ENCODE assay signal across 11 cellular contexts in the genomic region with DNA sequence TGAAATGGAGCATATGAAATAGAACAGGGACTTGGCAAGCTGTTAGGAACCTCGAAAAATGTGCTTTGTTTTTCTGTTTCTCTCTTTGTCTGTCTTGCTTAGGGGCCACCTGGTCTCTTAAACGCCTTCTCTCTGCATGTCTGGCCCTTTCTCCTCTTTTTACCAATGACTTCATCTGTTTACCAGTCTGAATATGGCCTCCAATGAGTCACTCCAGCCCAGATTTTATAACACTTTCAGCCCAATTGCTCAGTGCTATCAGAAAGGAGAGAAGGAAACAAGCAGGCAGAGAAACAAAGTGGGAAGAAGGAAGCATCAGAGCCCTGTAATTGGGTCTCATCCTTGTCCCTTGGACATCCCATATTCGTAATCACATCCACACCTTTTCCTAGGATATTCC.
DNase-seq lines count a peak whose midpoint lies in the region; ATAC-seq and TF ChIP-seq lines count a peak whose summit lies in the region.
"Had no signal": no experiment of that assay in that cellular context is flagged by ENCODE, and none has a peak within 500 bp of the region (broad histone marks: within the 10 kb centered on the region; RNA-seq: fewer than 3 reads in every experiment).

No MANE protein-coding gene starts in this region.

- DNase-seq in IMR-90 = peak; percentile 47
- DNase-seq in SW480 (ENCODE audit: low spot score) = peak; percentile 19
- DNase-seq in left ventricle myocardium inferior = no peak
- DNase-seq in foreskin melanocyte = no peak
- DNase-seq in lower leg skin (ENCODE audit: low spot score in 2 of 2) = no peak
- DNase-seq in 8988T = no peak
- no peak for DNase-seq in T-helper 1 cell
- DNase-seq: activated CD4-positive, alpha-beta T cell treated with anti-CD3 and anti-CD28 coated beads for 48 hours; effector memory CD4-positive, alpha-beta T cell had no signal

- H4K20me1 ChIP-seq in IMR-90 (ENCODE audit: insufficient read depth, low read length) = no peaks in the 10 kb centered on the region

- TF ChIP-seq POLR2A in IMR-90 (IDR thresholded peaks at IDR 0.05; ENCODE audit: low read depth, low read length) = no peak
- TF ChIP-seq POLR2A in lower leg skin (IDR thresholded peaks at IDR 0.05) = no peak

- no peak overlapping the region for H3K27ac ChIP-seq in IMR-90 (ENCODE audit: insufficient read depth, low read length)
- H3K27ac ChIP-seq in left ventricle myocardium inferior (replicated peaks) = peak overlapping the region; percentile 36
- H3K27ac ChIP-seq in subcutaneous abdominal adipose tissue (ENCODE audit: low read depth, low read length) = peak overlapping the region; percentile 34
- H3K27ac ChIP-seq: neural progenitor cell had no signal

- no peak overlapping the region for H3K9ac ChIP-seq in IMR-90 (ENCODE audit: low read depth, low read length)
- peak overlapping the region in 1 of 5 donors; percentile 2 for H3K9ac ChIP-seq in subcutaneous abdominal adipose tissue (ENCODE audit: low read length in 5 of 5)
- H3K9ac ChIP-seq: neural progenitor cell had no signal

- no peak overlapping the region for H3K14ac ChIP-seq in IMR-90 (replicated peaks; ENCODE audit: low read depth, low read length)

- H3K9me3 ChIP-seq in IMR-90 (ENCODE audit: control insufficient read depth, insufficient read depth, low read length) (no peaks in the 10 kb centered on the region), left ventricle myocardium inferior (replicated peaks) (no peaks in the 10 kb centered on the region), subcutaneous abdominal adipose tissue (ENCODE audit: control insufficient read depth in 5 of 5, low read length in 5 of 5) (no peaks in the 10 kb centered on the region)

- intact Hi-C loops in IMR-90 (cut with micrococcal nuclease) = no loop called here
- intact Hi-C loops in left ventricle myocardium inferior (cut with micrococcal nuclease) = no loop called here
- intact Hi-C loops in lower leg skin (cut with DNase I; ENCODE audit: low total_unique reads) = loop anchor here (1.0 kb wide), 1 partner anchor 46 kb away; no protein-coding TSS in a partner anchor

- no peak overlapping the region for H2AK5ac ChIP-seq in IMR-90 (ENCODE audit: low read depth, low read length)

- no peak overlapping the region for H3K4ac ChIP-seq in IMR-90 (ENCODE audit: low read depth, low read length)

- H3K4me1 ChIP-seq in IMR-90 (ENCODE audit: control insufficient read depth, insufficient read depth, low read length) (no peaks in the 10 kb centered on the region), left ventricle myocardium inferior (no peaks in the 10 kb centered on the region), subcutaneous abdominal adipose tissue (ENCODE audit: control insufficient read depth in 5 of 5, insufficient read depth in 5 of 5, low read length in 5 of 5) (peaks cover 0 to 29% (median 9%) of the 10 kb centered on the region in 5 donors)

- no peak for TF ChIP-seq RAD21 in IMR-90 (IDR thresholded peaks at IDR 0.05; ENCODE audit: low read length)

- no peak overlapping the region for H3K18ac ChIP-seq in IMR-90 (ENCODE audit: low read depth, low read length)

- no peak overlapping the region for H4K5ac ChIP-seq in IMR-90 (ENCODE audit: low read depth, low read length)

- no peak overlapping the region for H3K23ac ChIP-seq in IMR-90 (ENCODE audit: low read depth, low read length)

- H3K56ac ChIP-seq in IMR-90 (ENCODE audit: extremely low read depth, insufficient read depth, low read length) = no peak overlapping the region

- no peak overlapping the region for H4K91ac ChIP-seq in IMR-90 (ENCODE audit: insufficient read depth, low read depth, low read length)

- H3K4me3 ChIP-seq in IMR-90 (ENCODE audit: insufficient read depth, low read depth, low read length) = no peak overlapping the region
- H3K4me3 ChIP-seq in left ventricle myocardium inferior = no peak overlapping the region
- H3K4me3 ChIP-seq in subcutaneous abdominal adipose tissue (ENCODE audit: low read depth in 1 of 5, low read length in 5 of 5) = no peak overlapping the region
- no peak overlapping the region for H3K4me3 ChIP-seq in lower leg skin (ENCODE audit: low read depth, poor library complexity, severe bottlenecking)
- H3K4me3 ChIP-seq: neural progenitor cell had no signal

- no peak overlapping the region for H2BK15ac ChIP-seq in IMR-90 (ENCODE audit: low read depth, low read length)

- CTCF ChIA-PET in IMR-90 (lab: Yijun Ruan, JAX) = no interaction called here

- POLR2A ChIA-PET in IMR-90 (lab: Charles Lee; ENCODE audit: unreplicated experiment) = no interaction called here

- no peak overlapping the region for H2BK120ac ChIP-seq in IMR-90 (ENCODE audit: low read depth, low read length)

- dilution Hi-C loops in IMR-90 (cut with HindIII; ENCODE audit: low sequenced_read_pairs, unreplicated experiment) = no loop called here

- in situ Hi-C loops in IMR-90 (cut with MboI; ENCODE audit: low sequenced_read_pairs) = no loop called here

- H3K4me2 ChIP-seq in IMR-90 (ENCODE audit: low read depth, low read length) = 0 out of 2 replicates have a peak overlapping the region, but pooled peaks have one; percentile 45
- H3K4me2 ChIP-seq: neural progenitor cell had no signal

- H2BK5ac ChIP-seq in IMR-90 (ENCODE audit: low read depth, low read length, poor library complexity, severe bottlenecking) = no peak overlapping the region

- no peak overlapping the region for H2AFZ ChIP-seq in IMR-90 (replicated peaks; ENCODE audit: low read length, poor library complexity)
- H2AFZ ChIP-seq: neural progenitor cell had no signal

- H3K36me3 ChIP-seq in IMR-90 (ENCODE audit: control insufficient read depth, insufficient read depth, low read length) = no peaks in the 10 kb centered on the region
- no peaks in the 10 kb centered on the region for H3K36me3 ChIP-seq in left ventricle myocardium inferior
- no peaks in the 10 kb centered on the region for H3K36me3 ChIP-seq in subcutaneous abdominal adipose tissue (ENCODE audit: control insufficient read depth in 5 of 5, insufficient read depth in 5 of 5, low read length in 5 of 5)
- H3K36me3 ChIP-seq: neural progenitor cell had no signal

- peak; percentile 56 for ATAC-seq in IMR-90 (ENCODE audit: low read depth)

- no peaks in the 10 kb centered on the region; the same call in 1 of the 2 replicates for H3K27me3 ChIP-seq in IMR-90 (ENCODE audit: control insufficient read depth, insufficient read depth, low read length)
- H3K27me3 ChIP-seq in left ventricle myocardium inferior (ENCODE audit: low read depth) = no peaks in the 10 kb centered on the region
- H3K27me3 ChIP-seq in subcutaneous abdominal adipose tissue (ENCODE audit: control insufficient read depth in 5 of 5, insufficient read depth in 4 of 5, low read length in 5 of 5) = no peaks in the 10 kb centered on the region
- H3K27me3 ChIP-seq: neural progenitor cell had no signal

- no peak for TF ChIP-seq CTCF in IMR-90 (conservative IDR thresholded peaks at IDR 0.05; ENCODE audit: low read depth, low read length)
- TF ChIP-seq CTCF in left ventricle myocardium inferior (IDR thresholded peaks at IDR 0.05; ENCODE audit: borderline replicate concordance) = no peak
- no peak for TF ChIP-seq CTCF in lower leg skin (IDR thresholded peaks at IDR 0.05)

- H3K9me1 ChIP-seq in IMR-90 (ENCODE audit: insufficient read depth, low read length) = no peaks in the 10 kb centered on the region

- H2BK20ac ChIP-seq in IMR-90 (ENCODE audit: low read depth, low read length) = no peak overlapping the region

- H4K8ac ChIP-seq in IMR-90 (ENCODE audit: low read depth in 2 of 2, low read length in 2 of 2) = no peak overlapping the region

- no peaks in the 10 kb centered on the region for H3K79me1 ChIP-seq in IMR-90 (ENCODE audit: low read depth in 1 of 2, low read length in 2 of 2)

- WGBS in IMR-90 (ENCODE audit: extremely low coverage in 2 of 2, insufficient read length in 1 of 2), 2 experiments = 0% methylated on average over 1 of the region's 3 CpGs; no CpG with 5 or more reads in 1 of the 2 experiments
- 23 to 42% methylated on average over 3 of the region's 3 CpGs for WGBS in lower leg skin, 2 donors

- no peak overlapping the region for H2AK9ac ChIP-seq in IMR-90 (replicated peaks; ENCODE audit: low read depth, low read length, poor library complexity)

- no TSS peak for BruUV-seq in IMR-90 (replicated peaks; lab: Mats Ljungman, UMichigan)

TF ChIP-seq in IMR-90, 13 proteins besides CTCF, POLR2A, EP300 and RAD21:
- TF ChIP-seq BHLHE40 (IDR thresholded peaks at IDR 0.05; ENCODE audit: low read depth, low read length) (no peak), FOS (IDR thresholded peaks at IDR 0.05; ENCODE audit: low read depth, low read length) (peak; percentile 39; the same call in 1 of the 2 replicates)

Comparison
In these comparisons a context has a peak if more than half of its experiments do, and no peak if none do; other contexts are left out.
1. DNase-seq: peak in IMR-90 (single experiment) and SW480 (single experiment); none in left ventricle myocardium inferior (single experiment), foreskin melanocyte (single experiment), lower leg skin (0 of 2), 8988T (single experiment) and T-helper 1 cell (0 of 5).